2 cellular contexts compared by ENCODE assay signal in genomic region chr10:79390551-79391229, GRCh38.
TF ChIP-seq lines count a peak whose summit lies in the region.

No MANE protein-coding gene starts in this region.

TF ChIP-seq in liver, 16 proteins besides CTCF, POLR2A, EP300 and RAD21:
- TF ChIP-seq NR2F2 (IDR thresholded peaks at IDR 0.05) (peak; percentile 52), REST (IDR thresholded peaks at IDR 0.05) (no peak), GABPA (IDR thresholded peaks at IDR 0.05 in 1 of 2, conservative IDR thresholded peaks at IDR 0.05 in 1 of 2) (no peak), SP1 (IDR thresholded peaks at IDR 0.05) (no peak)
TF ChIP-seq in liver: peak in this region for 1.

TF ChIP-seq in HepG2, 621 proteins besides CTCF, POLR2A, EP300 and RAD21:
- TF ChIP-seq SP1 (IDR thresholded peaks at IDR 0.05) = no peak
- TF ChIP-seq SP1 (CRISPR knock-in tag; IDR thresholded peaks at IDR 0.05) = no peak
- no peak for TF ChIP-seq SKI (IDR thresholded peaks at IDR 0.05; ENCODE audit: partially characterized antibody)
- TF ChIP-seq, protein P1, sequence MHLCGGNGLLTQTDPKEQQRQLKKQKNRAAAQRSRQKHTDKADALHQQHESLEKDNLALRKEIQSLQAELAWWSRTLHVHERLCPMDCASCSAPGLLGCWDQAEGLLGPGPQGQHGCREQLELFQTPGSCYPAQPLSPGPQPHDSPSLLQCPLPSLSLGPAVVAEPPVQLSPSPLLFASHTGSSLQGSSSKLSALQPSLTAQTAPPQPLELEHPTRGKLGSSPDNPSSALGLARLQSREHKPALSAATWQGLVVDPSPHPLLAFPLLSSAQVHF (CRISPR knock-in tag; IDR thresholded peaks at IDR 0.05) = no peak
- TF ChIP-seq IRX3 (CRISPR knock-in tag; IDR thresholded peaks at IDR 0.05; ENCODE audit: borderline replicate concordance, low read depth) = no peak
- no peak for TF ChIP-seq ATM (IDR thresholded peaks at IDR 0.05; ENCODE audit: borderline replicate concordance)
- no peak for TF ChIP-seq FOXK1 (CRISPR knock-in tag; IDR thresholded peaks at IDR 0.05; ENCODE audit: borderline replicate concordance, low read depth)
- no peak for TF ChIP-seq ADNP (CRISPR knock-in tag; IDR thresholded peaks at IDR 0.05)
- TF ChIP-seq, protein P2, sequence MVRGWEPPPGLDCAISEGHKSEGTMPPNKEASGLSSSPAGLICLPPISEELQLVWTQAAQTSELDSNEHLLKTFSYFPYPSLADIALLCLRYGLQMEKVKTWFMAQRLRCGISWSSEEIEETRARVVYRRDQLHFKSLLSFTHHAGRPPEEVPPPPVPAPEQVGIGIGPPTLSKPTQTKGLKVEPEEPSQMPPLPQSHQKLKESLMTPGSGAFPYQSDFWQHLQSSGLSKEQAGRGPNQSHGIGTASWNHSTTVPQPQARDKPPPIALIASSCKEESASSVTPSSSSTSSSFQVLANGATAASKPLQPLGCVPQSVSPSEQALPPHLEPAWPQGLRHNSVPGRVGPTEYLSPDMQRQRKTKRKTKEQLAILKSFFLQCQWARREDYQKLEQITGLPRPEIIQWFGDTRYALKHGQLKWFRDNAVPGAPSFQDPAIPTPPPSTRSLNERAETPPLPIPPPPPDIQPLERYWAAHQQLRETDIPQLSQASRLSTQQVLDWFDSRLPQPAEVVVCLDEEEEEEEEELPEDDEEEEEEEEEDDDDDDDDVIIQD (CRISPR knock-in tag; IDR thresholded peaks at IDR 0.05; ENCODE audit: low read depth) = no peak
TF ChIP-seq in HepG2: peak in this region for 0.
